ENCODE assay signal across 15 cellular contexts in the genomic region with DNA sequence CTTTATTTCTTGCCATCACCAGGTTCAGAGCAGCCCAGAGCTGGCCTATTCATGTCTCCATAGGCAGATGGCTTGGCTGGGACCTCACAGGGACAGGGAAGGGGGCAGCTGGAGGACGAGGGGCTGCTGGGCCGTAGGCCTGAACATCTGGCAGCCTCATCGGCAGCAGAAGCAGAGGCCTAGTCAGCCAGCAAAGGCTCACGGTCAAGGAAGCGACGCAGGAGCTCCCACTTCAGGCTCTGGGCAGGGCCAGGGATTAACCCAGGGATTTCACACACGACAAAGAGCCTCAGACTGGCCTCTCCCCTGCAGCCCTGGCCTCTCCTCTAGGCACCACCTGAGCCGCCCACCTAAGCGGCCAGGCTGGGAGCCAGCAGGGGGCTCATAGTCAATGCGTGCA. TPM values are rescaled to one million over a fixed set of nuclear protein-coding genes. Genes with fewer than 3 reads are reported as not detected.
DNase-seq lines count a peak whose midpoint lies in the region; FAIRE-seq and TF ChIP-seq lines count a peak whose summit lies in the region.
"Had no signal": no experiment of that assay in that cellular context is flagged by ENCODE, and none has a peak within 500 bp of the region (broad histone marks: within the 10 kb centered on the region; RNA-seq: fewer than 3 reads in every experiment).

No MANE protein-coding gene starts in this region.

- FAIRE-seq in H1 (lab: Jason Lieb, UNC), result no peak

- H3K4me1 ChIP-seq in HUES64 (ENCODE audit: insufficient read depth, low read length) (peaks cover 7% of the 10 kb centered on the region), H1 (replicated peaks in 1 of 4; ENCODE audit: control insufficient read depth in 3 of 4, insufficient read depth in 4 of 4, low read length in 3 of 4) (peaks cover 0 to 17% (median 7%) of the 10 kb centered on the region in 4 experiments; a peak in 4 of 7 replicates), neuronal stem cell (ENCODE audit: control insufficient read depth in 2 of 2, insufficient read depth in 1 of 2, low read depth in 1 of 2, low read length in 2 of 2) (peaks cover 0 to 7% of the 10 kb centered on the region in 2 donors)
- H3K4me1 ChIP-seq: HAP-1 had no signal

- H3K9ac ChIP-seq in HUES64 (ENCODE audit: low read depth, low read length) (no peak overlapping the region), H1 (replicated peaks in 1 of 4; ENCODE audit: extremely low read depth in 1 of 4, low read depth in 3 of 4, low read length in 3 of 4) (no peak overlapping the region), neuronal stem cell (ENCODE audit: low read depth, low read length, poor library complexity) (no peak overlapping the region)
- H3K9ac ChIP-seq: BLaER1 treated with 17β-estradiol and CSF1 and Interleukin-3, amounts not matched to agents 10 nM and 100 nM had no signal

- peaks cover 4% of the 10 kb centered on the region for H3K23me2 ChIP-seq in H1 (ENCODE audit: low read depth, low read length)

- no peak overlapping the region for H3K4ac ChIP-seq in H1 (replicated peaks; ENCODE audit: insufficient read length, low read depth, low read length)
- H3K4ac ChIP-seq in neuronal stem cell (ENCODE audit: low read length), result no peak overlapping the region

- H3K27ac ChIP-seq in HUES64 (ENCODE audit: low read depth, low read length) (peak overlapping the region; percentile 43; the same call in 1 of the 2 replicates), H1 (ENCODE audit: low read depth, low read length) (no peak overlapping the region), neuronal stem cell (replicated peaks; ENCODE audit: low read length) (no peak overlapping the region)
- H3K27ac ChIP-seq: BLaER1 treated with 17β-estradiol and CSF1 and Interleukin-3, amounts not matched to agents 10 nM and 100 nM had no signal

- H3K56ac ChIP-seq in H1 (replicated peaks; ENCODE audit: insufficient read length, low read depth, low read length), result no peak overlapping the region

- no peak for TF ChIP-seq EP300 in H1 (IDR thresholded peaks at IDR 0.05; ENCODE audit: borderline replicate concordance in 1 of 2, low read depth in 2 of 2, low read length in 2 of 2)

- no peak overlapping the region for H2AK5ac ChIP-seq in H1 (ENCODE audit: low read depth, low read length)
- peak overlapping the region; percentile 86 for H2AK5ac ChIP-seq in neuronal stem cell (ENCODE audit: low read depth, low read length)

- peaks cover 0 to 2% of the 10 kb centered on the region in 2 experiments for H4K20me1 ChIP-seq in H1 (replicated peaks in 1 of 2; ENCODE audit: control insufficient read depth in 1 of 2, insufficient read depth in 2 of 2, low read length in 2 of 2)

- H4K8ac ChIP-seq in H1 (ENCODE audit: extremely low read depth, insufficient read depth, low read length) (peak overlapping the region; percentile 83), neuronal stem cell (ENCODE audit: low read depth, low read length) (no peak overlapping the region)

- no peak overlapping the region for H3K4me3 Mint-ChIP-seq in activated CD4-positive, alpha-beta T cell treated with anti-CD3 and anti-CD28 coated beads, Interleukin-2, amount 10 ng/mL, durations not matched to agents 7 days and 5 days
- H3K4me3 Mint-ChIP-seq: CD8-positive, alpha-beta T cell had no signal

- no peaks in the 10 kb centered on the region for H3K27me3 Mint-ChIP-seq in activated CD4-positive, alpha-beta T cell treated with anti-CD3 and anti-CD28 coated beads, Interleukin-2, amount 10 ng/mL, durations not matched to agents 7 days and 5 days

- H3K14ac ChIP-seq in H1 (ENCODE audit: insufficient read length) (no peak overlapping the region), neuronal stem cell (ENCODE audit: low read length) (no peak overlapping the region)

- CTCF ChIA-PET in H1 (lab: Charles Lee; ENCODE audit: partially characterized antibody), result interaction anchor here (1.4 to 6.2 kb wide), 5 partner anchors 12 to 134 kb away, joined by 3 to 50 read pairs (median 3); a partner anchor contains a TSS
- CTCF ChIA-PET in activated CD4-positive, alpha-beta T cell treated with anti-CD3 and anti-CD28 coated beads, Interleukin-2, amount 10 ng/mL, durations not matched to agents 7 days and 5 days (lab: Charles Lee), result interaction anchor here (0.6 kb wide), 1 partner anchor 925 kb away, joined by 4 read pairs; no protein-coding TSS in a partner anchor

- H3K79me1 ChIP-seq in H1 (ENCODE audit: low read depth, low read length) (peaks cover 2% of the 10 kb centered on the region; the same call in 1 of the 2 replicates), neuronal stem cell (ENCODE audit: low read depth, low read length) (no peaks in the 10 kb centered on the region)

- no peak for TF ChIP-seq RAD21 in H1 (IDR thresholded peaks at IDR 0.05 in 1 of 2, conservative IDR thresholded peaks at IDR 0.05 in 1 of 2; ENCODE audit: low read depth in 2 of 2, low read length in 2 of 2)

- POLR2A ChIA-PET in H1 (lab: Charles Lee; ENCODE audit: partially characterized antibody), result interaction anchor here (0.6 to 1.0 kb wide), 2 partner anchors 19 to 192 kb away, joined by 3 read pairs; no protein-coding TSS in a partner anchor
- POLR2A ChIA-PET in activated CD4-positive, alpha-beta T cell treated with anti-CD3 and anti-CD28 coated beads, Interleukin-2, amount 10 ng/mL, durations not matched to agents 7 days and 5 days (lab: Charles Lee), result no interaction called here

- H3K9me3 ChIP-seq in HUES64 (ENCODE audit: insufficient read depth, low read depth, low read length), result no peaks in the 10 kb centered on the region
- peaks cover 0 to under 1% of the 10 kb centered on the region in 2 experiments; a peak in 1 of 4 replicates for H3K9me3 ChIP-seq in H1 (ENCODE audit: insufficient read depth in 2 of 2, low read depth in 1 of 2, low read length in 1 of 2)
- peaks cover 0 to 3% of the 10 kb centered on the region in 2 donors for H3K9me3 ChIP-seq in neuronal stem cell (replicated peaks in 1 of 2; ENCODE audit: control insufficient read depth in 2 of 2, insufficient read depth in 1 of 2, low read depth in 1 of 2, low read length in 2 of 2)
- H3K9me3 ChIP-seq: BLaER1 treated with 17β-estradiol and CSF1 and Interleukin-3, amounts not matched to agents 10 nM and 100 nM; HAP-1 had no signal

- H3K36me3 ChIP-seq in H7 (replicated peaks; ENCODE audit: control insufficient read depth, insufficient read depth, low read length), result no peaks in the 10 kb centered on the region
- H3K36me3 ChIP-seq in HUES64 (ENCODE audit: insufficient read depth, low read length), result no peaks in the 10 kb centered on the region
- H3K36me3 ChIP-seq in H1 (ENCODE audit: control insufficient read depth in 2 of 4, insufficient read depth in 4 of 4, low read length in 3 of 4), result no peaks in the 10 kb centered on the region; a peak in 1 of 8 replicates
- H3K36me3 ChIP-seq in neuronal stem cell (replicated peaks in 1 of 2; ENCODE audit: control insufficient read depth in 2 of 2, insufficient read depth in 2 of 2, low read length in 2 of 2), result peaks cover 0 to 1% of the 10 kb centered on the region in 2 donors
- H3K36me3 ChIP-seq: BLaER1 treated with 17β-estradiol and CSF1 and Interleukin-3, amounts not matched to agents 10 nM and 100 nM; HAP-1 had no signal

- no peak overlapping the region for H3K27ac Mint-ChIP-seq in activated CD4-positive, alpha-beta T cell treated with anti-CD3 and anti-CD28 coated beads, Interleukin-2, amount 10 ng/mL, durations not matched to agents 7 days and 5 days
- H3K27ac Mint-ChIP-seq: CD8-positive, alpha-beta T cell had no signal

- H2AFZ ChIP-seq in H1 (ENCODE audit: low read length) (no peak overlapping the region; the same call in 1 of the 2 replicates), neuronal stem cell (ENCODE audit: low read length) (no peak overlapping the region)

- no peaks in the 10 kb centered on the region for H3K27me3 ChIP-seq in H7 (ENCODE audit: control insufficient read depth, insufficient read depth, low read length)
- H3K27me3 ChIP-seq in HUES64 (ENCODE audit: insufficient read depth, low read length), result no peaks in the 10 kb centered on the region
- H3K27me3 ChIP-seq in H1 (replicated peaks in 1 of 4; ENCODE audit: control insufficient read depth in 3 of 4, extremely low read depth in 1 of 4, insufficient read depth in 3 of 4, low read length in 3 of 4), result no peaks in the 10 kb centered on the region
- peaks cover 0 to 22% (median 0%) of the 10 kb centered on the region in 3 experiments for H3K27me3 ChIP-seq in neuronal stem cell (ENCODE audit: control insufficient read depth in 3 of 3, insufficient read depth in 3 of 3, low read depth in 1 of 3, low read length in 3 of 3)
- H3K27me3 ChIP-seq: BLaER1 treated with 17β-estradiol and CSF1 and Interleukin-3, amounts not matched to agents 10 nM and 100 nM had no signal

- H3K36me3 Mint-ChIP-seq in activated CD4-positive, alpha-beta T cell treated with anti-CD3 and anti-CD28 coated beads, Interleukin-2, amount 10 ng/mL, durations not matched to agents 7 days and 5 days (ENCODE audit: low read depth), result no peaks in the 10 kb centered on the region
- H3K36me3 Mint-ChIP-seq: CD8-positive, alpha-beta T cell had no signal

- H3K4me2 ChIP-seq in H1 (ENCODE audit: insufficient read depth in 1 of 2, low read depth in 2 of 2, low read length in 2 of 2) (no peak overlapping the region), neuronal stem cell (ENCODE audit: insufficient read depth, low read length, poor library complexity, severe bottlenecking) (no peak overlapping the region)
- H3K4me2 ChIP-seq: BLaER1 treated with 17β-estradiol and CSF1 and Interleukin-3, amounts not matched to agents 10 nM and 100 nM had no signal

- H2BK5ac ChIP-seq in H1 (ENCODE audit: low read depth, low read length) (peak overlapping the region; percentile 35; the same call in 1 of the 2 replicates), neuronal stem cell (ENCODE audit: low read length) (no peak overlapping the region)

- H3K4me3 ChIP-seq in H7 (ENCODE audit: insufficient read depth, low read depth, low read length) (no peak overlapping the region), HUES64 (ENCODE audit: low read length) (no peak overlapping the region), H1 (ENCODE audit: extremely low read depth in 1 of 4, insufficient read depth in 2 of 4, low read depth in 3 of 4, low read length in 4 of 4) (no peak overlapping the region), neuronal stem cell (ENCODE audit: low read length in 2 of 2) (no peak overlapping the region)
- H3K4me3 ChIP-seq: BLaER1 treated with 17β-estradiol and CSF1 and Interleukin-3, amounts not matched to agents 10 nM and 100 nM; HAP-1 had no signal

- TF ChIP-seq CTCF in H1 (IDR thresholded peaks at IDR 0.05; ENCODE audit: control extremely low read depth in 1 of 3, insufficient read depth in 1 of 3, low read depth in 1 of 3, low read length in 3 of 3), result no peak

- H2BK15ac ChIP-seq in H1 (ENCODE audit: low read length) (peak overlapping the region; percentile 81; the same call in 1 of the 2 replicates), neuronal stem cell (ENCODE audit: low read length) (no peak overlapping the region)

- H2BK120ac ChIP-seq in H1 (replicated peaks; ENCODE audit: low read depth, low read length), result no peak overlapping the region
- H2BK120ac ChIP-seq in neuronal stem cell (ENCODE audit: low read depth, low read length), result no peak overlapping the region

- H2BK12ac ChIP-seq in H1 (ENCODE audit: low read depth, low read length) (peak overlapping the region; percentile 50; the same call in 1 of the 2 replicates), neuronal stem cell (ENCODE audit: low read length) (no peak overlapping the region)

- H3K23ac ChIP-seq in H1 (ENCODE audit: insufficient read length) (no peak overlapping the region), neuronal stem cell (ENCODE audit: low read depth, low read length, poor library complexity) (no peak overlapping the region)

- no peaks in the 10 kb centered on the region for H3K4me1 Mint-ChIP-seq in activated CD4-positive, alpha-beta T cell treated with anti-CD3 and anti-CD28 coated beads, Interleukin-2, amount 10 ng/mL, durations not matched to agents 7 days and 5 days

- H2BK20ac ChIP-seq in H1 (ENCODE audit: low read length), result no peak overlapping the region

- no peaks in the 10 kb centered on the region for H3K9me3 Mint-ChIP-seq in activated CD4-positive, alpha-beta T cell treated with anti-CD3 and anti-CD28 coated beads, Interleukin-2, amount 10 ng/mL, durations not matched to agents 7 days and 5 days
- H3K9me3 Mint-ChIP-seq: CD8-positive, alpha-beta T cell had no signal

- H4K5ac ChIP-seq in H1 (ENCODE audit: insufficient read length, low read depth, low read length), result no peak overlapping the region

- TF ChIP-seq POLR2A in H1 (IDR thresholded peaks at IDR 0.05; ENCODE audit: control extremely low read depth in 1 of 2, low read depth in 2 of 2, low read length in 2 of 2), result no peak

- H3K18ac ChIP-seq in H1 (ENCODE audit: extremely low read depth, low read length) (no peak overlapping the region; the same call in 1 of the 2 replicates), neuronal stem cell (ENCODE audit: low read length) (peak overlapping the region; percentile 27)

- H4K91ac ChIP-seq in H1 (replicated peaks; ENCODE audit: insufficient read length, low read length) (peak overlapping the region; percentile 90), neuronal stem cell (ENCODE audit: low read depth, low read length, poor library complexity) (no peak overlapping the region)

- H3K79me2 ChIP-seq in H1 (ENCODE audit: control insufficient read depth in 1 of 2, insufficient read depth in 2 of 2, low read length in 2 of 2), result no peaks in the 10 kb centered on the region; a peak in 1 of 4 replicates

- DNase-seq in H7 (peak; percentile 70), H1 (ENCODE audit: low read depth in 1 of 2, low spot score in 2 of 2) (no peak), neuronal stem cell (ENCODE audit: low spot score) (no peak), NK-92 (lab: John Stamatoyannopoulos, UW; ENCODE audit: unreplicated experiment) (no peak), SW480 (ENCODE audit: low spot score) (no peak)
- DNase-seq in activated CD4-positive, alpha-beta T cell treated with anti-CD3 and anti-CD28 coated beads, Interleukin-2, amount 10 ng/mL, durations not matched to agents 7 days and 5 days, result no peak
- DNase-seq: Calu3; CD8-positive, alpha-beta T cell; DMS79; KBM-7; NCI-H1105; NCI-H1694 had no signal

- WGBS in HUES64, result 59% methylated on average over 10 of the region's 10 CpGs
- 74% methylated on average over 9 of the region's 10 CpGs; no CpG with 5 or more reads in 1 of the 2 experiments for WGBS in H1 (ENCODE audit: extremely low coverage in 1 of 2, insufficient coverage in 1 of 2, insufficient read length in 1 of 2, insufficient replicate concordance in 2 of 2, low coverage in 1 of 2, low lambda C conversion rate in 2 of 2, missing lambda C conversion rate in 1 of 2), 2 experiments
- no CpG with 5 or more reads among the region's 10 CpGs for WGBS in neuronal stem cell (ENCODE audit: extremely low coverage in 2 of 2, insufficient read length in 2 of 2, insufficient replicate concordance in 1 of 2), 2 donors

RNA-seq across cellular contexts. Expression of a gene that starts 46.0 kb away (rescaled TPM):
- 3.4 and 4.4 TPM in 2 replicates for total RNA-seq in H7 (2014; rRNA removed; shearing (Covaris generic))
- 1.9 TPM for polyA plus RNA-seq in HUES64 (2013, experiment 1 of 2)
- 3.2 TPM for polyA plus RNA-seq in HUES64 (2013, experiment 2 of 2)
- 4.0 and 4.1 TPM in 2 replicates for total RNA-seq in H1 (2021; fragmentation: NEBNext Ultra II Directional; extraction: Animal tissue kit (Norgen Biotek cat#: 25700))
- 3.3 and 5.8 TPM in 2 replicates for polyA plus RNA-seq in H1 (2011; rRNA removed)
- polyA plus RNA-seq in H1 (2011; cell fraction: cytosol; rRNA removed), result 3.4 TPM
- 9.7 TPM for polyA plus RNA-seq in H1 (2011; cell fraction: nucleus; rRNA removed)
- 1.8 to 4.3 TPM (median 3.6 TPM) in 4 replicates for polyA plus RNA-seq in H1 (2012, experiment 1 of 2)
- polyA plus RNA-seq in H1 (2012, experiment 2 of 2), result 1.4 TPM
- 3.7 TPM for polyA plus RNA-seq in H1 (2013, experiment 1 of 2)
- 4.0 TPM for polyA plus RNA-seq in H1 (2013, experiment 2 of 2)
- polyA minus RNA-seq in H1 (2011; rRNA and poly(A)+ RNA removed), result 3.2 and 4.5 TPM in 2 replicates
- polyA minus RNA-seq in H1 (2011; cell fraction: cytosol; rRNA and poly(A)+ RNA removed), result 2.6 TPM
- polyA minus RNA-seq in H1 (2011; cell fraction: nucleus; rRNA and poly(A)+ RNA removed), result 7.5 TPM
- polyA plus RNA-seq in neuronal stem cell (2013, experiment 1 of 2), result 3.9 TPM
- 4.0 TPM for polyA plus RNA-seq in neuronal stem cell (2013, experiment 2 of 2)
- 10 to 100 TPM; 36.1 to 36.7 TPM for total RNA-seq in activated CD4-positive, alpha-beta T cell treated with anti-CD3 and anti-CD28 coated beads, Interleukin-2, amount 10 ng/mL, durations not matched to agents 7 days and 5 days

RNA-seq across cellular contexts. Expression of a gene that starts 56.6 kb away (rescaled TPM):
- 7.2 and 7.6 TPM in 2 replicates for total RNA-seq in H7 (2014; rRNA removed; shearing (Covaris generic))
- polyA plus RNA-seq in HUES64 (2013, experiment 1 of 2), result 4.0 TPM
- 4.9 TPM for polyA plus RNA-seq in HUES64 (2013, experiment 2 of 2)
- total RNA-seq in H1 (2021; fragmentation: NEBNext Ultra II Directional; extraction: Animal tissue kit (Norgen Biotek cat#: 25700)), result 6.4 and 7.1 TPM in 2 replicates
- polyA plus RNA-seq in H1 (2011; rRNA removed), result 6.4 and 7.5 TPM in 2 replicates
- polyA plus RNA-seq in H1 (2011; cell fraction: cytosol; rRNA removed), result 7.7 TPM
- 8.8 TPM for polyA plus RNA-seq in H1 (2011; cell fraction: nucleus; rRNA removed)
- 4.9 to 7.3 TPM (median 5.8 TPM) in 4 replicates for polyA plus RNA-seq in H1 (2012, experiment 1 of 2)
- 2.3 TPM for polyA plus RNA-seq in H1 (2012, experiment 2 of 2)
- 6.6 TPM for polyA plus RNA-seq in H1 (2013, experiment 1 of 2)
- 6.4 TPM for polyA plus RNA-seq in H1 (2013, experiment 2 of 2)
- polyA minus RNA-seq in H1 (2011; rRNA and poly(A)+ RNA removed), result 14.1 and 14.6 TPM in 2 replicates
- 4.1 TPM for polyA minus RNA-seq in H1 (2011; cell fraction: cytosol; rRNA and poly(A)+ RNA removed)
- 4.2 TPM for polyA minus RNA-seq in H1 (2011; cell fraction: nucleus; rRNA and poly(A)+ RNA removed)
- 3.3 TPM for polyA plus RNA-seq in neuronal stem cell (2013, experiment 1 of 2)
- 3.1 TPM for polyA plus RNA-seq in neuronal stem cell (2013, experiment 2 of 2)
- not detected for total RNA-seq in activated CD4-positive, alpha-beta T cell treated with anti-CD3 and anti-CD28 coated beads, Interleukin-2, amount 10 ng/mL, durations not matched to agents 7 days and 5 days
- total RNA-seq: CD8-positive, alpha-beta T cell had no signal
